9 cellular contexts compared by ENCODE assay signal in the genomic region with DNA sequence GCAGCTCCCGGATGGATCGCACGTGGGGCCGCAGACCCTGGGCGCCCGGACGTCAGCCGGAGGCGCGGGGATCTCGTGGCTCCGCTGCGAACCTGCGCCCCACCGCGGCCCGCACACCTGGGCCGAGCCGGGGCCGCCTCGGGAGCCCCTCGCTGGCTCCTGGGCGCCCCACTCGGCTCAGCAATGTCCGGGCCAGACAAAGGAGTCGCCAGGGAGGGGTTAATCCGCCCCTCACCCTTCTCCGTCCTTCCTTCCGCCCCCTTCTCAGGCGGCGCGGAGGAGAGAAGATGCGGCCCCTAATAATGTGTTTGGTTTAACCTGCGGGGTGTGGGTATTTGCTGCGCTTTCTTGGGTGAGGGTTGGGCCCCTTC. TPM values are rescaled to one million over a fixed set of nuclear protein-coding genes. Genes with fewer than 3 reads are reported as not detected.
DNase-seq lines count a peak whose midpoint lies in the region; ATAC-seq and TF ChIP-seq lines count a peak whose summit lies in the region.
"Had no signal": no experiment of that assay in that cellular context is flagged by ENCODE, and none has a peak within 500 bp of the region (broad histone marks: within the 10 kb centered on the region; RNA-seq: fewer than 3 reads in every experiment).

No MANE protein-coding gene starts in this region.

- no peak overlapping the region for H2BK120ac ChIP-seq in mesendoderm (ENCODE audit: low read depth, low read length)

- peak overlapping the region; percentile 26 for H3K27ac Mint-ChIP-seq in activated T-cell treated with anti-CD3 and anti-CD28 coated beads, Interleukin-2, amount 50 U/mL, for 24 hours

- DNase-seq in activated T-cell treated with anti-CD3 and anti-CD28 coated beads, Interleukin-2, amount 50 U/mL, for 24 hours = no peak
- no peak for DNase-seq in activated T-cell treated with anti-CD3 and anti-CD28 coated beads, Interleukin-2, amount 50 U/mL, for 48 hours
- DNase-seq in colonic mucosa = no peak
- peak; percentile 80 for DNase-seq in mesendoderm
- peak in 1 of 2 donors; percentile 82 for DNase-seq in upper lobe of left lung
- no peak for DNase-seq in stimulated activated naive CD4-positive, alpha-beta T cell treated with Interleukin-2 at 50 U/mL for 16 hours (lab: John Stamatoyannopoulos, UW)
- DNase-seq: NCI-H2107 had no signal

- no peak for TF ChIP-seq POLR2A in upper lobe of left lung (IDR thresholded peaks at IDR 0.05)

- H2BK5ac ChIP-seq in mesendoderm (ENCODE audit: low read length) = peak overlapping the region; percentile 88

- H3K4me3 Mint-ChIP-seq in activated T-cell treated with anti-CD3 and anti-CD28 coated beads, Interleukin-2, amount 50 U/mL, for 24 hours = no peak overlapping the region

- peak overlapping the region; percentile 96 for H3K56ac ChIP-seq in mesendoderm (ENCODE audit: low read length)

- H4K5ac ChIP-seq in mesendoderm (ENCODE audit: low read length) = no peak overlapping the region

- no peaks in the 10 kb centered on the region for H3K36me3 ChIP-seq in colonic mucosa
- no peaks in the 10 kb centered on the region for H3K36me3 ChIP-seq in mesendoderm (ENCODE audit: control insufficient read depth, insufficient read depth, low read length)
- no peaks in the 10 kb centered on the region for H3K36me3 ChIP-seq in upper lobe of left lung

- peaks cover 71% of the 10 kb centered on the region for H3K27me3 Mint-ChIP-seq in activated T-cell treated with anti-CD3 and anti-CD28 coated beads, Interleukin-2, amount 50 U/mL, for 24 hours

- peak overlapping the region; percentile 98 for H3K18ac ChIP-seq in mesendoderm (ENCODE audit: low read length)

- H3K79me1 ChIP-seq in mesendoderm (ENCODE audit: low read length) = no peaks in the 10 kb centered on the region

- H3K36me3 Mint-ChIP-seq in activated T-cell treated with anti-CD3 and anti-CD28 coated beads, Interleukin-2, amount 50 U/mL, for 24 hours (ENCODE audit: low read depth) = no peaks in the 10 kb centered on the region

- H3K4me1 ChIP-seq in colonic mucosa = peaks cover 19% of the 10 kb centered on the region
- peaks cover 14% of the 10 kb centered on the region for H3K4me1 ChIP-seq in mesendoderm (ENCODE audit: control insufficient read depth, low read depth, low read length)
- H3K4me1 ChIP-seq in upper lobe of left lung = peaks cover 40 to 70% (median 53%) of the 10 kb centered on the region in 4 donors

- H2BK15ac ChIP-seq in mesendoderm (replicated peaks; ENCODE audit: low read depth) = no peak overlapping the region

- H3K9me3 ChIP-seq in colonic mucosa (no peaks in the 10 kb centered on the region), upper lobe of left lung (no peaks in the 10 kb centered on the region)

- TF ChIP-seq CTCF in colonic mucosa (IDR thresholded peaks at IDR 0.05) (no peak), upper lobe of left lung (IDR thresholded peaks at IDR 0.05) (no peak)

- peak overlapping the region; percentile 0 for H3K23ac ChIP-seq in mesendoderm (ENCODE audit: low read length)

- intact Hi-C loops in colonic mucosa (cut with DNase I) = no loop called here

- peak overlapping the region; percentile 80 for H3K4me3 ChIP-seq in colonic mucosa
- H3K4me3 ChIP-seq in mesendoderm (ENCODE audit: low read length) = peak overlapping the region; percentile 90
- peak overlapping the region; percentile 54 to 91 (median 73) for H3K4me3 ChIP-seq in upper lobe of left lung

- peaks cover 8% of the 10 kb centered on the region for H3K27me3 ChIP-seq in colonic mucosa
- H3K27me3 ChIP-seq in mesendoderm (ENCODE audit: insufficient read depth, low read length, poor library complexity) = peaks cover 5% of the 10 kb centered on the region
- H3K27me3 ChIP-seq in upper lobe of left lung = peaks cover 0 to 35% (median 7%) of the 10 kb centered on the region in 4 donors

- peak overlapping the region; percentile 82 to 86 for H3K9ac ChIP-seq in colonic mucosa (ENCODE audit: low read depth in 2 of 2, low read length in 2 of 2)
- peak overlapping the region; percentile 100 for H3K9ac ChIP-seq in mesendoderm (ENCODE audit: low read length)

- WGBS in mesendoderm (ENCODE audit: extremely low coverage, insufficient coverage, low lambda C conversion rate) = no CpG with 5 or more reads among the region's 35 CpGs
- 4 to 6% methylated on average over 6 to 31 of the region's 35 CpGs for whole genome bisulfite sequencing in upper lobe of left lung, 2 donors

- no peak for ATAC-seq in upper lobe of left lung (ENCODE audit: low FRiP score in 2 of 2)
- no peak for ATAC-seq in HG03442 (IDR thresholded peaks at IDR 0.05; ENCODE audit: unreplicated experiment)
- ATAC-seq in HG03097 (IDR thresholded peaks at IDR 0.05; ENCODE audit: low FRiP score, unreplicated experiment) = no peak

- H2AK5ac ChIP-seq in mesendoderm (ENCODE audit: low read length) = no peak overlapping the region

- peaks cover 25% of the 10 kb centered on the region for H3K4me1 Mint-ChIP-seq in activated T-cell treated with anti-CD3 and anti-CD28 coated beads, Interleukin-2, amount 50 U/mL, for 24 hours (ENCODE audit: low read depth)

- H3K4me2 ChIP-seq in mesendoderm (ENCODE audit: low read length) = peak overlapping the region; percentile 72

- H3K27ac ChIP-seq in colonic mucosa = peak overlapping the region; percentile 97
- H3K27ac ChIP-seq in mesendoderm (ENCODE audit: low read depth, low read length) = peak overlapping the region; percentile 99
- H3K27ac ChIP-seq in upper lobe of left lung = peak overlapping the region; percentile 94 to 98 (median 96)

- peak overlapping the region; percentile 98 for H3K4ac ChIP-seq in mesendoderm (ENCODE audit: low read depth, low read length)

- no peak overlapping the region for H4K8ac ChIP-seq in mesendoderm (ENCODE audit: low read depth, low read length)

- H3K79me2 ChIP-seq in mesendoderm (ENCODE audit: control insufficient read depth, insufficient read depth, low read length) = peaks cover 27% of the 10 kb centered on the region

- no peaks in the 10 kb centered on the region for H3K9me3 Mint-ChIP-seq in activated T-cell treated with anti-CD3 and anti-CD28 coated beads, Interleukin-2, amount 50 U/mL, for 24 hours

- no peak for TF ChIP-seq EP300 in upper lobe of left lung (IDR thresholded peaks at IDR 0.05)

RNA-seq across cellular contexts. Expression of a gene that starts 47.6 kb away (rescaled TPM):
- 100 to 1,000 TPM in 1 of 2 donors, 10 to 100 TPM in 1; 67.5 to 139 TPM for total RNA-seq in colonic mucosa
- 13.2 TPM for polyA plus RNA-seq in mesendoderm (2013, experiment 1 of 2)
- polyA plus RNA-seq in mesendoderm (2013, experiment 2 of 2) = 13.7 TPM
- total RNA-seq in upper lobe of left lung = 100 to 1,000 TPM in 4 of 6 donors, 10 to 100 TPM in 2; 90.6 to 208 (median 110) TPM

RNA-seq across cellular contexts. Expression of a gene that starts 52.6 kb away (rescaled TPM):
- total RNA-seq in colonic mucosa = 10 to 100 TPM; 12.5 to 26.3 TPM
- polyA plus RNA-seq in mesendoderm (2013, experiment 1 of 2) = 1.6 TPM
- polyA plus RNA-seq in mesendoderm (2013, experiment 2 of 2) = 2.1 TPM
- 10 to 100 TPM in 5 of 6 donors, 1 to 10 TPM in 1; 8.2 to 81.7 (median 21.0) TPM for total RNA-seq in upper lobe of left lung
